In the genomic region with DNA sequence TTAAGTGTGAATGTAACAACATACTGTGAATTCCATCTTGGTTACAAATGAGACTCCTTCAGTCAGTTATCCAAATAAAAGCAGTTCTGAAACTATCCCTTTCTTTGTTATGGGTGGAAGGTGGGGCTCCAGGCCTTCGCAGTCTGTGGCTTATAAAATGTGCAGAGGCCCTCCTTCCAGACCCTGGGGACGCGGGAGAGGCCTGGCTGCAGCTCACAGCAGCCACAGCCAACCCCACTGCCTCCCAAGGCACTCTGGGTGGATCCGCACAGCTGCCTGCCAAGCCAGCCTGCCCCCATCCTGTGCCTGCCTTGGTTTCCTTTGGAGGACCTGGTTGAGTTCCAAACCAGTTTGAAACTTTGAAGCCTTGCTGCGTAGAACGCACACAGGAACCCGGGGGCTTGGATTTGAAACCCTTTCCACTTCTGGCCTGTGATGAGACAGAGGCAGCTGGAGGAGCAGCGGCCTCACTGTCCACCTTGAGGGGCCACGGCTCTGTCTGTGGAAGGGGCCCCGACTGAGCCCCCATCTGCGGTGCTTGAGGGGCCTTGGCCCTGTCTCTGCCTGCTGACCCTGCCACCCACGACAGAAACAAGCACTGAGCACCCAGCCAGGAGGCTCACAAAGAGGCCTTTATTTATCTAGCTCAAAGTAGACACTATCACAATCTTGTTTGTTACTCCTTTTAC, we compare ENCODE assay signal across 1 cellular context.
TF ChIP-seq lines count a peak whose summit lies in the region.

No MANE protein-coding gene starts in this region.

TF ChIP-seq in HepG2, 621 proteins besides CTCF, POLR2A, EP300 and RAD21:
- TF ChIP-seq ZNF775 (CRISPR knock-in tag; IDR thresholded peaks at IDR 0.05; ENCODE audit: borderline replicate concordance) (no peak), KLF15 (CRISPR knock-in tag; IDR thresholded peaks at IDR 0.05; ENCODE audit: borderline replicate concordance) (no peak), ZSCAN12 (CRISPR knock-in tag; IDR thresholded peaks at IDR 0.05) (no peak), POLR2G (IDR thresholded peaks at IDR 0.05; ENCODE audit: low read depth, low read length) (peak; percentile 14; the same call in 1 of the 2 replicates), ZNF589 (CRISPR knock-in tag; conservative IDR thresholded peaks at IDR 0.05) (no peak), ZFP90 (CRISPR knock-in tag; IDR thresholded peaks at IDR 0.05; ENCODE audit: borderline replicate concordance) (no peak), PHF5A (CRISPR knock-in tag; IDR thresholded peaks at IDR 0.05; ENCODE audit: low read depth, unreplicated experiment) (no peak), TCF7 (IDR thresholded peaks at IDR 0.05; ENCODE audit: low read depth) (no peak), YY1 (IDR thresholded peaks at IDR 0.05; ENCODE audit: insufficient read depth, insufficient replicate concordance, low read depth, low read length) (no peak), HOXD1 (CRISPR knock-in tag; IDR thresholded peaks at IDR 0.05) (no peak), MATR3 (CRISPR knock-in tag; IDR thresholded peaks at IDR 0.05) (no peak), ZNF121 (CRISPR knock-in tag; IDR thresholded peaks at IDR 0.05) (no peak), ZNF343 (CRISPR knock-in tag; IDR thresholded peaks at IDR 0.05) (no peak), SAP130 (CRISPR knock-in tag; IDR thresholded peaks at IDR 0.05; ENCODE audit: low read depth) (no peak), PAF1 (CRISPR knock-in tag; IDR thresholded peaks at IDR 0.05) (no peak), SALL2 (CRISPR knock-in tag; IDR thresholded peaks at IDR 0.05) (no peak), ZNF337 (CRISPR knock-in tag; IDR thresholded peaks at IDR 0.05; ENCODE audit: borderline replicate concordance, low read depth) (no peak), ZNF644 (CRISPR knock-in tag; IDR thresholded peaks at IDR 0.05; ENCODE audit: low read depth) (no peak), KLF13 (CRISPR knock-in tag; IDR thresholded peaks at IDR 0.05) (no peak), POLR2AphosphoS5 (IDR thresholded peaks at IDR 0.05; ENCODE audit: low read depth, low read length) (0 out of 2 replicates have a peak, but pooled peaks have one; percentile 7), RBM22 (optimal IDR thresholded peaks at IDR 0.05; ENCODE audit: low read length) (peak; percentile 91), AGO2 (optimal IDR thresholded peaks at IDR 0.05; ENCODE audit: low read depth, low read length) (peak; percentile 51), NPAS2 (CRISPR knock-in tag; IDR thresholded peaks at IDR 0.05; ENCODE audit: borderline replicate concordance) (no peak), FOXK2 (IDR thresholded peaks at IDR 0.05) (no peak), SRSF4 (IDR thresholded peaks at IDR 0.05; ENCODE audit: low read depth, low read length, poor library complexity, severe bottlenecking) (no peak), HCFC1 (IDR thresholded peaks at IDR 0.05; ENCODE audit: low read depth, low read length) (no peak)
- TF ChIP-seq, protein P1, sequence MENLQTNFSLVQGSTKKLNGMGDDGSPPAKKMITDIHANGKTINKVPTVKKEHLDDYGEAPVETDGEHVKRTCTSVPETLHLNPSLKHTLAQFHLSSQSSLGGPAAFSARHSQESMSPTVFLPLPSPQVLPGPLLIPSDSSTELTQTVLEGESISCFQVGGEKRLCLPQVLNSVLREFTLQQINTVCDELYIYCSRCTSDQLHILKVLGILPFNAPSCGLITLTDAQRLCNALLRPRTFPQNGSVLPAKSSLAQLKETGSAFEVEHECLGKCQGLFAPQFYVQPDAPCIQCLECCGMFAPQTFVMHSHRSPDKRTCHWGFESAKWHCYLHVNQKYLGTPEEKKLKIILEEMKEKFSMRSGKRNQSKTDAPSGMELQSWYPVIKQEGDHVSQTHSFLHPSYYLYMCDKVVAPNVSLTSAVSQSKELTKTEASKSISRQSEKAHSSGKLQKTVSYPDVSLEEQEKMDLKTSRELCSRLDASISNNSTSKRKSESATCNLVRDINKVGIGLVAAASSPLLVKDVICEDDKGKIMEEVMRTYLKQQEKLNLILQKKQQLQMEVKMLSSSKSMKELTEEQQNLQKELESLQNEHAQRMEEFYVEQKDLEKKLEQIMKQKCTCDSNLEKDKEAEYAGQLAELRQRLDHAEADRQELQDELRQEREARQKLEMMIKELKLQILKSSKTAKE (CRISPR knock-in tag; IDR thresholded peaks at IDR 0.05; ENCODE audit: borderline replicate concordance): no peak
- TF ChIP-seq, protein P2, sequence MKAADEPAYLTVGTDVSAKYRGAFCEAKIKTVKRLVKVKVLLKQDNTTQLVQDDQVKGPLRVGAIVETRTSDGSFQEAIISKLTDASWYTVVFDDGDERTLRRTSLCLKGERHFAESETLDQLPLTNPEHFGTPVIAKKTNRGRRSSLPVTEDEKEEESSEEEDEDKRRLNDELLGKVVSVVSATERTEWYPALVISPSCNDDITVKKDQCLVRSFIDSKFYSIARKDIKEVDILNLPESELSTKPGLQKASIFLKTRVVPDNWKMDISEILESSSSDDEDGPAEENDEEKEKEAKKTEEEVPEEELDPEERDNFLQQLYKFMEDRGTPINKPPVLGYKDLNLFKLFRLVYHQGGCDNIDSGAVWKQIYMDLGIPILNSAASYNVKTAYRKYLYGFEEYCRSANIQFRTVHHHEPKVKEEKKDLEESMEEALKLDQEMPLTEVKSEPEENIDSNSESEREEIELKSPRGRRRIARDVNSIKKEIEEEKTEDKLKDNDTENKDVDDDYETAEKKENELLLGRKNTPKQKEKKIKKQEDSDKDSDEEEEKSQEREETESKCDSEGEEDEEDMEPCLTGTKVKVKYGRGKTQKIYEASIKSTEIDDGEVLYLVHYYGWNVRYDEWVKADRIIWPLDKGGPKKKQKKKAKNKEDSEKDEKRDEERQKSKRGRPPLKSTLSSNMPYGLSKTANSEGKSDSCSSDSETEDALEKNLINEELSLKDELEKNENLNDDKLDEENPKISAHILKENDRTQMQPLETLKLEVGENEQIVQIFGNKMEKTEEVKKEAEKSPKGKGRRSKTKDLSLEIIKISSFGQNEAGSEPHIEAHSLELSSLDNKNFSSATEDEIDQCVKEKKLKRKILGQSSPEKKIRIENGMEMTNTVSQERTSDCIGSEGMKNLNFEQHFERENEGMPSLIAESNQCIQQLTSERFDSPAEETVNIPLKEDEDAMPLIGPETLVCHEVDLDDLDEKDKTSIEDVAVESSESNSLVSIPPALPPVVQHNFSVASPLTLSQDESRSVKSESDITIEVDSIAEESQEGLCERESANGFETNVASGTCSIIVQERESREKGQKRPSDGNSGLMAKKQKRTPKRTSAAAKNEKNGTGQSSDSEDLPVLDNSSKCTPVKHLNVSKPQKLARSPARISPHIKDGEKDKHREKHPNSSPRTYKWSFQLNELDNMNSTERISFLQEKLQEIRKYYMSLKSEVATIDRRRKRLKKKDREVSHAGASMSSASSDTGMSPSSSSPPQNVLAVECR (CRISPR knock-in tag; IDR thresholded peaks at IDR 0.05; ENCODE audit: borderline replicate concordance): no peak
- TF ChIP-seq, protein P3, sequence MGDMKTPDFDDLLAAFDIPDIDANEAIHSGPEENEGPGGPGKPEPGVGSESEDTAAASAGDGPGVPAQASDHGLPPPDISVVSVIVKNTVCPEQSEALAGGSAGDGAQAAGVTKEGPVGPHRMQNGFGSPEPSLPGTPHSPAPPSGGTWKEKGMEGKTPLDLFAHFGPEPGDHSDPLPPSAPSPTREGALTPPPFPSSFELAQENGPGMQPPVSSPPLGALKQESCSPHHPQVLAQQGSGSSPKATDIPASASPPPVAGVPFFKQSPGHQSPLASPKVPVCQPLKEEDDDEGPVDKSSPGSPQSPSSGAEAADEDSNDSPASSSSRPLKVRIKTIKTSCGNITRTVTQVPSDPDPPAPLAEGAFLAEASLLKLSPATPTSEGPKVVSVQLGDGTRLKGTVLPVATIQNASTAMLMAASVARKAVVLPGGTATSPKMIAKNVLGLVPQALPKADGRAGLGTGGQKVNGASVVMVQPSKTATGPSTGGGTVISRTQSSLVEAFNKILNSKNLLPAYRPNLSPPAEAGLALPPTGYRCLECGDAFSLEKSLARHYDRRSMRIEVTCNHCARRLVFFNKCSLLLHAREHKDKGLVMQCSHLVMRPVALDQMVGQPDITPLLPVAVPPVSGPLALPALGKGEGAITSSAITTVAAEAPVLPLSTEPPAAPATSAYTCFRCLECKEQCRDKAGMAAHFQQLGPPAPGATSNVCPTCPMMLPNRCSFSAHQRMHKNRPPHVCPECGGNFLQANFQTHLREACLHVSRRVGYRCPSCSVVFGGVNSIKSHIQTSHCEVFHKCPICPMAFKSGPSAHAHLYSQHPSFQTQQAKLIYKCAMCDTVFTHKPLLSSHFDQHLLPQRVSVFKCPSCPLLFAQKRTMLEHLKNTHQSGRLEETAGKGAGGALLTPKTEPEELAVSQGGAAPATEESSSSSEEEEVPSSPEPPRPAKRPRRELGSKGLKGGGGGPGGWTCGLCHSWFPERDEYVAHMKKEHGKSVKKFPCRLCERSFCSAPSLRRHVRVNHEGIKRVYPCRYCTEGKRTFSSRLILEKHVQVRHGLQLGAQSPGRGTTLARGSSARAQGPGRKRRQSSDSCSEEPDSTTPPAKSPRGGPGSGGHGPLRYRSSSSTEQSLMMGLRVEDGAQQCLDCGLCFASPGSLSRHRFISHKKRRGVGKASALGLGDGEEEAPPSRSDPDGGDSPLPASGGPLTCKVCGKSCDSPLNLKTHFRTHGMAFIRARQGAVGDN (CRISPR knock-in tag; IDR thresholded peaks at IDR 0.05): 0 out of 2 replicates have a peak, but pooled peaks have one; percentile 17
- TF ChIP-seq, protein P4, sequence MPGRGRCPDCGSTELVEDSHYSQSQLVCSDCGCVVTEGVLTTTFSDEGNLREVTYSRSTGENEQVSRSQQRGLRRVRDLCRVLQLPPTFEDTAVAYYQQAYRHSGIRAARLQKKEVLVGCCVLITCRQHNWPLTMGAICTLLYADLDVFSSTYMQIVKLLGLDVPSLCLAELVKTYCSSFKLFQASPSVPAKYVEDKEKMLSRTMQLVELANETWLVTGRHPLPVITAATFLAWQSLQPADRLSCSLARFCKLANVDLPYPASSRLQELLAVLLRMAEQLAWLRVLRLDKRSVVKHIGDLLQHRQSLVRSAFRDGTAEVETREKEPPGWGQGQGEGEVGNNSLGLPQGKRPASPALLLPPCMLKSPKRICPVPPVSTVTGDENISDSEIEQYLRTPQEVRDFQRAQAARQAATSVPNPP (CRISPR knock-in tag; IDR thresholded peaks at IDR 0.05): no peak
- TF ChIP-seq, protein P5, sequence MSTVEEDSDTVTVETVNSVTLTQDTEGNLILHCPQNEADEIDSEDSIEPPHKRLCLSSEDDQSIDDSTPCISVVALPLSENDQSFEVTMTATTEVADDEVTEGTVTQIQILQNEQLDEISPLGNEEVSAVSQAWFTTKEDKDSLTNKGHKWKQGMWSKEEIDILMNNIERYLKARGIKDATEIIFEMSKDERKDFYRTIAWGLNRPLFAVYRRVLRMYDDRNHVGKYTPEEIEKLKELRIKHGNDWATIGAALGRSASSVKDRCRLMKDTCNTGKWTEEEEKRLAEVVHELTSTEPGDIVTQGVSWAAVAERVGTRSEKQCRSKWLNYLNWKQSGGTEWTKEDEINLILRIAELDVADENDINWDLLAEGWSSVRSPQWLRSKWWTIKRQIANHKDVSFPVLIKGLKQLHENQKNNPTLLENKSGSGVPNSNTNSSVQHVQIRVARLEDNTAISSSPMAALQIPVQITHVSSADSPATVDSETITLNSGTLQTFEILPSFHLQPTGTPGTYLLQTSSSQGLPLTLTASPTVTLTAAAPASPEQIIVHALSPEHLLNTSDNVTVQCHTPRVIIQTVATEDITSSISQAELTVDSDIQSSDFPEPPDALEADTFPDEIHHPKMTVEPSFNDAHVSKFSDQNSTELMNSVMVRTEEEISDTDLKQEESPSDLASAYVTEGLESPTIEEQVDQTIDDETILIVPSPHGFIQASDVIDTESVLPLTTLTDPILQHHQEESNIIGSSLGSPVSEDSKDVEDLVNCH (CRISPR knock-in tag; IDR thresholded peaks at IDR 0.05): no peak
